In the genomic region with DNA sequence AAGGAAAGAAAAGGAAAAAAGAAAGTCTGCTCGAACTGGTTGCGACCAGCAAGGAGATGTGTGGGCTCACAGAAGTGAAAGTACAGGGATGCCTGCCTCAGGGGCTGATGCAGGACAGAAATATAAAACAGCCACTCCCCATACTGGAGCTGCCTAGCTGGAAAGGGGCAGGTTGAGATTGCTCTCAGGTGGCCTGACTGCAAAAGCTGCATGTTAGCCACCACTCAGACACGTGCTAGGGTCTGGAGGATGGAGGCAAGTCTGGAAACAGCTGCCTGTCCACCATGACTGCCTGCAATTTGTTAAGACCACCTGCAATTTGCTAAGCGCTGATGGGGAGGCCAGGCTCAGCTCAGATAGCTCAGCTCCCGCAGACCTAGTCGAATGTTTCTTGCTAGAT, we compare ENCODE assay signal across 1 cellular context.
TF ChIP-seq lines count a peak whose summit lies in the region.

No MANE protein-coding gene starts in this region.

TF ChIP-seq in HepG2, 621 proteins besides CTCF, POLR2A, EP300 and RAD21 (continued from another document and continues in another):
- TF ChIP-seq, protein P1, sequence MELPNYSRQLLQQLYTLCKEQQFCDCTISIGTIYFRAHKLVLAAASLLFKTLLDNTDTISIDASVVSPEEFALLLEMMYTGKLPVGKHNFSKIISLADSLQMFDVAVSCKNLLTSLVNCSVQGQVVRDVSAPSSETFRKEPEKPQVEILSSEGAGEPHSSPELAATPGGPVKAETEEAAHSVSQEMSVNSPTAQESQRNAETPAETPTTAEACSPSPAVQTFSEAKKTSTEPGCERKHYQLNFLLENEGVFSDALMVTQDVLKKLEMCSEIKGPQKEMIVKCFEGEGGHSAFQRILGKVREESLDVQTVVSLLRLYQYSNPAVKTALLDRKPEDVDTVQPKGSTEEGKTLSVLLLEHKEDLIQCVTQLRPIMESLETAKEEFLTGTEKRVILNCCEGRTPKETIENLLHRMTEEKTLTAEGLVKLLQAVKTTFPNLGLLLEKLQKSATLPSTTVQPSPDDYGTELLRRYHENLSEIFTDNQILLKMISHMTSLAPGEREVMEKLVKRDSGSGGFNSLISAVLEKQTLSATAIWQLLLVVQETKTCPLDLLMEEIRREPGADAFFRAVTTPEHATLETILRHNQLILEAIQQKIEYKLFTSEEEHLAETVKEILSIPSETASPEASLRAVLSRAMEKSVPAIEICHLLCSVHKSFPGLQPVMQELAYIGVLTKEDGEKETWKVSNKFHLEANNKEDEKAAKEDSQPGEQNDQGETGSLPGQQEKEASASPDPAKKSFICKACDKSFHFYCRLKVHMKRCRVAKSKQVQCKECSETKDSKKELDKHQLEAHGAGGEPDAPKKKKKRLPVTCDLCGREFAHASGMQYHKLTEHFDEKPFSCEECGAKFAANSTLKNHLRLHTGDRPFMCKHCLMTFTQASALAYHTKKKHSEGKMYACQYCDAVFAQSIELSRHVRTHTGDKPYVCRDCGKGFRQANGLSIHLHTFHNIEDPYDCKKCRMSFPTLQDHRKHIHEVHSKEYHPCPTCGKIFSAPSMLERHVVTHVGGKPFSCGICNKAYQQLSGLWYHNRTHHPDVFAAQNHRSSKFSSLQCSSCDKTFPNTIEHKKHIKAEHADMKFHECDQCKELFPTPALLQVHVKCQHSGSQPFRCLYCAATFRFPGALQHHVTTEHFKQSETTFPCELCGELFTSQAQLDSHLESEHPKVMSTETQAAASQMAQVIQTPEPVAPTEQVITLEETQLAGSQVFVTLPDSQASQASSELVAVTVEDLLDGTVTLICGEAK (IDR thresholded peaks at IDR 0.05) = no peak
- TF ChIP-seq, protein P1 (CRISPR knock-in tag; IDR thresholded peaks at IDR 0.05) = no peak
- TF ChIP-seq, protein P2, sequence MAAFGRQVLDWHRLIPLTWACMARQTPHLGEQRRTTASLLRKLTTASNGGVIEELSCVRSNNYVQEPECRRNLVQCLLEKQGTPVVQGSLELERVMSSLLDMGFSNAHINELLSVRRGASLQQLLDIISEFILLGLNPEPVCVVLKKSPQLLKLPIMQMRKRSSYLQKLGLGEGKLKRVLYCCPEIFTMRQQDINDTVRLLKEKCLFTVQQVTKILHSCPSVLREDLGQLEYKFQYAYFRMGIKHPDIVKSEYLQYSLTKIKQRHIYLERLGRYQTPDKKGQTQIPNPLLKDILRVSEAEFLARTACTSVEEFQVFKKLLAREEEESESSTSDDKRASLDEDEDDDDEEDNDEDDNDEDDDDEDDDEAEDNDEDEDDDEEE (CRISPR knock-in tag; IDR thresholded peaks at IDR 0.05) = no peak
- TF ChIP-seq ZNF605 (CRISPR knock-in tag; IDR thresholded peaks at IDR 0.05) (peak; percentile 28; the same call in 1 of the 2 replicates), SATB2 (CRISPR knock-in tag; IDR thresholded peaks at IDR 0.05) (no peak), SRSF1 (optimal IDR thresholded peaks at IDR 0.05; ENCODE audit: low read depth, low read length) (no peak), STAT5B (CRISPR knock-in tag; IDR thresholded peaks at IDR 0.05) (no peak), FLYWCH1 (CRISPR knock-in tag; IDR thresholded peaks at IDR 0.05) (0 out of 2 replicates have a peak, but pooled peaks have one; percentile 49), SALL1 (CRISPR knock-in tag; IDR thresholded peaks at IDR 0.05) (no peak), ZFP82 (CRISPR knock-in tag; IDR thresholded peaks at IDR 0.05; ENCODE audit: borderline replicate concordance) (no peak), KAT8 (CRISPR knock-in tag; IDR thresholded peaks at IDR 0.05) (no peak), MEF2D (CRISPR knock-in tag; IDR thresholded peaks at IDR 0.05) (no peak), ZNF34 (CRISPR knock-in tag; IDR thresholded peaks at IDR 0.05; ENCODE audit: borderline replicate concordance) (no peak), HOXD1 (CRISPR knock-in tag; IDR thresholded peaks at IDR 0.05) (no peak), TCF7 (IDR thresholded peaks at IDR 0.05; ENCODE audit: low read depth) (no peak), ZNF12 (CRISPR knock-in tag; IDR thresholded peaks at IDR 0.05) (no peak), ZNF430 (CRISPR knock-in tag; IDR thresholded peaks at IDR 0.05) (no peak), RNF2 (conservative IDR thresholded peaks at IDR 0.05; ENCODE audit: low read depth) (no peak), RBFOX2 (IDR thresholded peaks at IDR 0.05; ENCODE audit: low read depth, low read length) (no peak), MYC (CRISPR knock-in tag; IDR thresholded peaks at IDR 0.05; ENCODE audit: borderline replicate concordance) (no peak)
- TF ChIP-seq, protein P3, sequence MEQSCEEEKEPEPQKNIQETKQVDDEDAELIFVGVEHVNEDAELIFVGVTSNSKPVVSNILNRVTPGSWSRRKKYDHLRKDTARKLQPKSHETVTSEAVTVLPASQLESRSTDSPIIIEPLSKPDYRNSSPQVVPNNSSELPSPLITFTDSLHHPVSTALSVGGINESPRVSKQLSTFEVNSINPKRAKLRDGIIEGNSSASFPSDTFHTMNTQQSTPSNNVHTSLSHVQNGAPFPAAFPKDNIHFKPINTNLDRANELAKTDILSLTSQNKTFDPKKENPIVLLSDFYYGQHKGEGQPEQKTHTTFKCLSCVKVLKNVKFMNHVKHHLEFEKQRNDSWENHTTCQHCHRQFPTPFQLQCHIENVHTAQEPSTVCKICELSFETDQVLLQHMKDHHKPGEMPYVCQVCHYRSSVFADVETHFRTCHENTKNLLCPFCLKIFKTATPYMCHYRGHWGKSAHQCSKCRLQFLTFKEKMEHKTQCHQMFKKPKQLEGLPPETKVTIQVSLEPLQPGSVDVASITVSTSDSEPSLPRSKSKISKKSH (CRISPR knock-in tag; IDR thresholded peaks at IDR 0.05; ENCODE audit: borderline replicate concordance) = 0 out of 2 replicates have a peak, but pooled peaks have one; percentile 34
- TF ChIP-seq, protein P4, sequence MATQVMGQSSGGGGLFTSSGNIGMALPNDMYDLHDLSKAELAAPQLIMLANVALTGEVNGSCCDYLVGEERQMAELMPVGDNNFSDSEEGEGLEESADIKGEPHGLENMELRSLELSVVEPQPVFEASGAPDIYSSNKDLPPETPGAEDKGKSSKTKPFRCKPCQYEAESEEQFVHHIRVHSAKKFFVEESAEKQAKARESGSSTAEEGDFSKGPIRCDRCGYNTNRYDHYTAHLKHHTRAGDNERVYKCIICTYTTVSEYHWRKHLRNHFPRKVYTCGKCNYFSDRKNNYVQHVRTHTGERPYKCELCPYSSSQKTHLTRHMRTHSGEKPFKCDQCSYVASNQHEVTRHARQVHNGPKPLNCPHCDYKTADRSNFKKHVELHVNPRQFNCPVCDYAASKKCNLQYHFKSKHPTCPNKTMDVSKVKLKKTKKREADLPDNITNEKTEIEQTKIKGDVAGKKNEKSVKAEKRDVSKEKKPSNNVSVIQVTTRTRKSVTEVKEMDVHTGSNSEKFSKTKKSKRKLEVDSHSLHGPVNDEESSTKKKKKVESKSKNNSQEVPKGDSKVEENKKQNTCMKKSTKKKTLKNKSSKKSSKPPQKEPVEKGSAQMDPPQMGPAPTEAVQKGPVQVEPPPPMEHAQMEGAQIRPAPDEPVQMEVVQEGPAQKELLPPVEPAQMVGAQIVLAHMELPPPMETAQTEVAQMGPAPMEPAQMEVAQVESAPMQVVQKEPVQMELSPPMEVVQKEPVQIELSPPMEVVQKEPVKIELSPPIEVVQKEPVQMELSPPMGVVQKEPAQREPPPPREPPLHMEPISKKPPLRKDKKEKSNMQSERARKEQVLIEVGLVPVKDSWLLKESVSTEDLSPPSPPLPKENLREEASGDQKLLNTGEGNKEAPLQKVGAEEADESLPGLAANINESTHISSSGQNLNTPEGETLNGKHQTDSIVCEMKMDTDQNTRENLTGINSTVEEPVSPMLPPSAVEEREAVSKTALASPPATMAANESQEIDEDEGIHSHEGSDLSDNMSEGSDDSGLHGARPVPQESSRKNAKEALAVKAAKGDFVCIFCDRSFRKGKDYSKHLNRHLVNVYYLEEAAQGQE (IDR thresholded peaks at IDR 0.05; ENCODE audit: borderline replicate concordance in 1 of 2, low read depth in 1 of 2, low read length in 2 of 2) = no peak
- TF ChIP-seq, protein P5, sequence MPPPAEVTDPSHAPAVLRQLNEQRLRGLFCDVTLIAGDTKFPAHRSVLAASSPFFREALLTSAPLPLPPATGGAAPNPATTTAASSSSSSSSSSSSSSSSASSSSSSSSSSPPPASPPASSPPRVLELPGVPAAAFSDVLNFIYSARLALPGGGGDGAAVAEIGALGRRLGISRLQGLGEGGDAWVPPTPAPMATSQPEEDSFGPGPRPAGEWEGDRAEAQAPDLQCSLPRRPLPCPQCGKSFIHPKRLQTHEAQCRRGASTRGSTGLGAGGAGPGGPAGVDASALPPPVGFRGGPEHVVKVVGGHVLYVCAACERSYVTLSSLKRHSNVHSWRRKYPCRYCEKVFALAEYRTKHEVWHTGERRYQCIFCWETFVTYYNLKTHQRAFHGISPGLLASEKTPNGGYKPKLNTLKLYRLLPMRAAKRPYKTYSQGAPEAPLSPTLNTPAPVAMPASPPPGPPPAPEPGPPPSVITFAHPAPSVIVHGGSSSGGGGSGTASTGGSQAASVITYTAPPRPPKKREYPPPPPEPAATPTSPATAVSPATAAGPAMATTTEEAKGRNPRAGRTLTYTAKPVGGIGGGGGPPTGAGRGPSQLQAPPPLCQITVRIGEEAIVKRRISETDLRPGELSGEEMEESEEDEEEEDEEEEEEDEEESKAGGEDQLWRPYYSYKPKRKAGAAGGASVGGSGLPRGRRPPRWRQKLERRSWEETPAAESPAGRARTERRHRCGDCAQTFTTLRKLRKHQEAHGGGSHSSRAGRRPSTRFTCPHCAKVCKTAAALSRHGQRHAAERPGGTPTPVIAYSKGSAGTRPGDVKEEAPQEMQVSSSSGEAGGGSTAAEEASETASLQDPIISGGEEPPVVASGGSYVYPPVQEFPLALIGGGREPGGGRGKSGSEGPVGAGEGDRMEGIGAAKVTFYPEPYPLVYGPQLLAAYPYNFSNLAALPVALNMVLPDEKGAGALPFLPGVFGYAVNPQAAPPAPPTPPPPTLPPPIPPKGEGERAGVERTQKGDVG (CRISPR knock-in tag; IDR thresholded peaks at IDR 0.05; ENCODE audit: borderline replicate concordance) = no peak
- TF ChIP-seq, protein P6, sequence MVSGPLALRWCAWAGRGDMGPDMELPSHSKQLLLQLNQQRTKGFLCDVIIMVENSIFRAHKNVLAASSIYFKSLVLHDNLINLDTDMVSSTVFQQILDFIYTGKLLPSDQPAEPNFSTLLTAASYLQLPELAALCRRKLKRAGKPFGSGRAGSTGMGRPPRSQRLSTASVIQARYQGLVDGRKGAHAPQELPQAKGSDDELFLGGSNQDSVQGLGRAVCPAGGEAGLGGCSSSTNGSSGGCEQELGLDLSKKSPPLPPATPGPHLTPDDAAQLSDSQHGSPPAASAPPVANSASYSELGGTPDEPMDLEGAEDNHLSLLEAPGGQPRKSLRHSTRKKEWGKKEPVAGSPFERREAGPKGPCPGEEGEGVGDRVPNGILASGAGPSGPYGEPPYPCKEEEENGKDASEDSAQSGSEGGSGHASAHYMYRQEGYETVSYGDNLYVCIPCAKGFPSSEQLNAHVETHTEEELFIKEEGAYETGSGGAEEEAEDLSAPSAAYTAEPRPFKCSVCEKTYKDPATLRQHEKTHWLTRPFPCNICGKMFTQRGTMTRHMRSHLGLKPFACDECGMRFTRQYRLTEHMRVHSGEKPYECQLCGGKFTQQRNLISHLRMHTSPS (CRISPR knock-in tag; IDR thresholded peaks at IDR 0.05; ENCODE audit: low read depth) = no peak
- TF ChIP-seq, protein P7, sequence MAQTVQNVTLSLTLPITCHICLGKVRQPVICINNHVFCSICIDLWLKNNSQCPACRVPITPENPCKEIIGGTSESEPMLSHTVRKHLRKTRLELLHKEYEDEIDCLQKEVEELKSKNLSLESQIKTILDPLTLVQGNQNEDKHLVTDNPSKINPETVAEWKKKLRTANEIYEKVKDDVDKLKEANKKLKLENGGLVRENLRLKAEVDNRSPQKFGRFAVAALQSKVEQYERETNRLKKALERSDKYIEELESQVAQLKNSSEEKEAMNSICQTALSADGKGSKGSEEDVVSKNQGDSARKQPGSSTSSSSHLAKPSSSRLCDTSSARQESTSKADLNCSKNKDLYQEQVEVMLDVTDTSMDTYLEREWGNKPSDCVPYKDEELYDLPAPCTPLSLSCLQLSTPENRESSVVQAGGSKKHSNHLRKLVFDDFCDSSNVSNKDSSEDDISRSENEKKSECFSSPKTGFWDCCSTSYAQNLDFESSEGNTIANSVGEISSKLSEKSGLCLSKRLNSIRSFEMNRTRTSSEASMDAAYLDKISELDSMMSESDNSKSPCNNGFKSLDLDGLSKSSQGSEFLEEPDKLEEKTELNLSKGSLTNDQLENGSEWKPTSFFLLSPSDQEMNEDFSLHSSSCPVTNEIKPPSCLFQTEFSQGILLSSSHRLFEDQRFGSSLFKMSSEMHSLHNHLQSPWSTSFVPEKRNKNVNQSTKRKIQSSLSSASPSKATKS (CRISPR knock-in tag; IDR thresholded peaks at IDR 0.05) = no peak
